2 cellular contexts compared by ENCODE assay signal in genomic region chr5:103216137-103216536, GRCh38.
TF ChIP-seq lines count a peak whose summit lies in the region.

No MANE protein-coding gene starts in this region.

TF ChIP-seq in GM12891, 5 proteins besides CTCF, POLR2A, EP300 and RAD21 (continued from another document):
- TF ChIP-seq TAF1 (IDR thresholded peaks at IDR 0.05; ENCODE audit: low read depth, low read length) (no peak), POU2F2 (IDR thresholded peaks at IDR 0.05; ENCODE audit: low read depth, low read length) (no peak)

TF ChIP-seq in H1, 55 proteins besides CTCF, POLR2A, EP300 and RAD21 (continued from another document):
- no peak for TF ChIP-seq SP1 (IDR thresholded peaks at IDR 0.05; ENCODE audit: low read depth, low read length)
- TF ChIP-seq CBX8 (IDR thresholded peaks at IDR 0.05; ENCODE audit: borderline replicate concordance, low read depth, low read length) = no peak
- TF ChIP-seq CREB1 (IDR thresholded peaks at IDR 0.05) = no peak
- no peak for TF ChIP-seq YY1 (IDR thresholded peaks at IDR 0.05; ENCODE audit: low read depth, low read length)
- TF ChIP-seq CEBPB (IDR thresholded peaks at IDR 0.05; ENCODE audit: low read depth, low read length) = no peak
- no peak for TF ChIP-seq SRF (IDR thresholded peaks at IDR 0.05; ENCODE audit: low read depth, low read length)
- no peak for TF ChIP-seq TBP (IDR thresholded peaks at IDR 0.05; ENCODE audit: low read depth, low read length)
- TF ChIP-seq TEAD4 (IDR thresholded peaks at IDR 0.05; ENCODE audit: low read depth, low read length) = no peak
- TF ChIP-seq ATF3 (IDR thresholded peaks at IDR 0.05; ENCODE audit: insufficient read depth, low read depth, low read length) = no peak
- TF ChIP-seq SIN3A (conservative IDR thresholded peaks at IDR 0.05 in 1 of 2, IDR thresholded peaks at IDR 0.05 in 1 of 2; ENCODE audit: low read depth in 1 of 2, low read length in 2 of 2) = no peak
- no peak for TF ChIP-seq ASH2L (IDR thresholded peaks at IDR 0.05; ENCODE audit: low read length)
- no peak for TF ChIP-seq TAF1 (IDR thresholded peaks at IDR 0.05; ENCODE audit: low read depth, low read length)
- TF ChIP-seq RXRA (IDR thresholded peaks at IDR 0.05; ENCODE audit: insufficient read depth, low read depth, low read length) = no peak
